8 cellular contexts compared by ENCODE assay signal in genomic region chrX:132488819-132489255, GRCh38. TPM values are rescaled to one million over a fixed set of nuclear protein-coding genes. Genes with fewer than 3 reads are reported as not detected.
A peak's percentile ranks its signal among the peaks of the same experiment; 100 is the strongest.
DNase-seq lines count a peak whose midpoint lies in the region; ATAC-seq and TF ChIP-seq lines count a peak whose summit lies in the region.

Gene MBNL3 (minus strand): TSS chrX:132489038. CDS start chrX:132439611, 49,427 bp downstream.

- H4K8ac ChIP-seq in mesendoderm (ENCODE audit: low read depth, low read length): no peak within 1 kb of the TSS

- peak within 1 kb of the TSS; percentile 75 for H3K4ac ChIP-seq in mesendoderm (ENCODE audit: low read depth, low read length)

- no peaks in the 10 kb centered on the region for H3K4me1 ChIP-seq in effector memory CD4-positive, alpha-beta T cell (ENCODE audit: control insufficient read depth, insufficient read depth, low read length, poor library complexity, severe bottlenecking)
- H3K4me1 ChIP-seq in mesendoderm (ENCODE audit: control insufficient read depth, low read depth, low read length): no peaks in the 10 kb centered on the region

- H3K36me3 ChIP-seq in effector memory CD4-positive, alpha-beta T cell (ENCODE audit: control insufficient read depth, insufficient read depth, low read length): no peaks in the 10 kb centered on the region
- H3K36me3 ChIP-seq in mesendoderm (ENCODE audit: control insufficient read depth, insufficient read depth, low read length): no peaks in the 10 kb centered on the region

- H2BK15ac ChIP-seq in mesendoderm (replicated peaks; ENCODE audit: low read depth): no peak within 1 kb of the TSS

- no peak within 1 kb of the TSS for H3K23ac ChIP-seq in mesendoderm (ENCODE audit: low read length)

- ATAC-seq in GM19035 (IDR thresholded peaks at IDR 0.05; ENCODE audit: unreplicated experiment) (peak; percentile 45), HG03175 (IDR thresholded peaks at IDR 0.05; ENCODE audit: unreplicated experiment) (peak; percentile 39)

- peak within 1 kb of the TSS; percentile 68 for H3K9ac ChIP-seq in mesendoderm (ENCODE audit: low read length)

- H3K27me3 ChIP-seq in effector memory CD4-positive, alpha-beta T cell (replicated peaks; ENCODE audit: control insufficient read depth, insufficient read depth, low read length, poor library complexity, severe bottlenecking): no peaks in the 10 kb centered on the region
- H3K27me3 ChIP-seq in mesendoderm (ENCODE audit: insufficient read depth, low read length, poor library complexity): no peaks in the 10 kb centered on the region

- no peak for TF ChIP-seq CTCF in AG09309 (IDR thresholded peaks at IDR 0.05; ENCODE audit: control insufficient read depth, insufficient read depth, low read depth, low read length, missing control alignments)

- peak within 1 kb of the TSS; percentile 97 for H3K18ac ChIP-seq in mesendoderm (ENCODE audit: low read length)

- peak within 1 kb of the TSS; percentile 51 for H3K4me3 ChIP-seq in AG09309 (ENCODE audit: control insufficient read depth, low read depth, low read length)
- H3K4me3 ChIP-seq in effector memory CD4-positive, alpha-beta T cell (ENCODE audit: insufficient read depth, low read depth, low read length, poor library complexity, severe bottlenecking): peak within 1 kb of the TSS; percentile 78
- H3K4me3 ChIP-seq in mesendoderm (ENCODE audit: low read length): peak within 1 kb of the TSS; percentile 46

- H3K9me3 ChIP-seq in effector memory CD4-positive, alpha-beta T cell (ENCODE audit: control insufficient read depth, low read length): no peaks in the 10 kb centered on the region

- peak within 1 kb of the TSS; percentile 80 for H3K56ac ChIP-seq in mesendoderm (ENCODE audit: low read length)

- no CpG with 5 or more reads among the region's 28 CpGs for WGBS in mesendoderm (ENCODE audit: extremely low coverage, insufficient coverage, low lambda C conversion rate)

- H2BK120ac ChIP-seq in mesendoderm (ENCODE audit: low read depth, low read length): no peak within 1 kb of the TSS

- peak within 1 kb of the TSS; percentile 47 for H3K4me2 ChIP-seq in mesendoderm (ENCODE audit: low read length)

- no peaks in the 10 kb centered on the region for H3K79me2 ChIP-seq in mesendoderm (ENCODE audit: control insufficient read depth, insufficient read depth, low read length)

- H2BK5ac ChIP-seq in mesendoderm (ENCODE audit: low read length): no peak within 1 kb of the TSS

- peak within 1 kb of the TSS; percentile 79 for H3K27ac ChIP-seq in effector memory CD4-positive, alpha-beta T cell (ENCODE audit: insufficient read depth, low read length, poor library complexity, severe bottlenecking)
- no peak within 1 kb of the TSS for H3K27ac ChIP-seq in mesendoderm (ENCODE audit: low read depth, low read length)

- DNase-seq in AG09309 (ENCODE audit: low read depth) (no peak), NCI-H69 (lab: John Stamatoyannopoulos, UW) (peak; percentile 58), mesendoderm (peak; percentile 74)
- peak; percentile 44 to 48 for DNase-seq in activated CD4-positive, alpha-beta T cell treated with anti-CD3 and anti-CD28 coated beads, Interleukin-2, amount 50 U/mL, for 48 hours
- DNase-seq in effector memory CD4-positive, alpha-beta T cell: peak; percentile 43 to 58 (median 51)
- peak; percentile 18 to 20 for DNase-seq in stimulated activated CD8-positive, alpha-beta memory T cell treated with anti-CD3 and anti-CD28 coated beads, Interleukin-4, amount 100 ng/mL, for 4 hours (ENCODE audit: low read depth in 2 of 2, low spot score in 1 of 2)

- no peaks in the 10 kb centered on the region for H3K79me1 ChIP-seq in mesendoderm (ENCODE audit: low read length)

- H2AK5ac ChIP-seq in mesendoderm (ENCODE audit: low read length): no peak within 1 kb of the TSS

- no peak within 1 kb of the TSS for H4K5ac ChIP-seq in mesendoderm (ENCODE audit: low read length)

RNA-seq across cellular contexts. Expression of gene MBNL3, which starts in this region (rescaled TPM):
- 6.7 TPM for polyA plus RNA-seq in mesendoderm (2013, experiment 1 of 2)
- polyA plus RNA-seq in mesendoderm (2013, experiment 2 of 2): 6.2 TPM
